Comparison of ENCODE assay signal across 24 cellular contexts in the genomic region with DNA sequence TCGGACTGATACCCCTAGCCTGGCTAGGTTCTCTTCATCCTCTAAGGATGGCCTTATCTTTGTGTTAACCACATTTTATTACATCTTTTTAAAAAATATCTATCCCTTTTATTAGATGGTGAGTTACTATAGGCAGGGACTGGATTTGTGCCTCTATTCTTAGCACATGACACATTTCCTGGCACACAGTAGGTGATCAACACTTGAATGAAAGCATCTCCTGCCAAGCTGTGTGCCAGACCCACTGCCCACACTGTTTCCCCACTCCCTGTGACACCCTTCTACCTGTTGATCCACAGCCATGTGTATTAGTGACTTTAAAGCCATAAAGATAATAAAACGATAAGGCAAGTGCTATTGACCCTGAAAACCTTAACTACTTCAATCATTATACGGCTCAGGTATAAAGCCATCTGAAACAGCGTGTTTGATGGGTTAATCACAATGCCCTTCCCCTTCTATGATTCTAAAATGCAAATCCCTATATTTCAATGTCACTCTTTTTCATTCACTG.
DNase-seq lines count a peak whose midpoint lies in the region; ATAC-seq and TF ChIP-seq lines count a peak whose summit lies in the region.
"Had no signal": no experiment of that assay in that cellular context is flagged by ENCODE, and none has a peak within 500 bp of the region (broad histone marks: within the 10 kb centered on the region; RNA-seq: fewer than 3 reads in every experiment).

No MANE protein-coding gene starts in this region.

- H3K36me3 ChIP-seq in HEK293 (ENCODE audit: control insufficient read depth in 2 of 2, insufficient read depth in 1 of 2, low read length in 2 of 2) (no peaks in the 10 kb centered on the region), psoas muscle (ENCODE audit: insufficient read depth in 1 of 2, low read depth in 1 of 2) (peaks cover 0 to 20% of the 10 kb centered on the region in 2 donors)
- H3K36me3 ChIP-seq: BE2C, BLaER1 had no signal

- intact Hi-C loops in left colon (cut with DNase I, micrococcal nuclease) (no loop called here), psoas muscle (cut with DNase I) (no loop called here)

- CTCF ChIA-PET in HEK293 (lab: Yijun Ruan, JAX), result no interaction called here

- H3K27me3 ChIP-seq in psoas muscle (ENCODE audit: insufficient read depth in 3 of 3, low read length in 2 of 3), result no peaks in the 10 kb centered on the region
- H3K27me3 ChIP-seq: BLaER1 had no signal

- ATAC-seq in left colon (peak; percentile 73), psoas muscle (peak in 2 of 4 donors; percentile 82 to 83)
- ATAC-seq: A549, GM12878 had no signal

- DNase-seq in left colon, result no peak
- DNase-seq in psoas muscle, result no peak
- no peak for DNase-seq in globus pallidus (ENCODE audit: low spot score)
- DNase-seq in coronary artery (ENCODE audit: low spot score), result no peak
- no peak for DNase-seq in NCI-H446 (lab: John Stamatoyannopoulos, UW)
- DNase-seq: ACHN; BE2C; C1 segment of cervical spinal cord; CD4-positive, alpha-beta memory T cell; CD4-positive, CD25-positive, alpha-beta regulatory T cell; CD8-positive, alpha-beta memory T cell; COR-L47; DMS 273 treated with DMSO at 0.1 percent for 48 hours; DMS153; DMS53; DMS79; DND-41; EL; GDM1 had no signal

- H3K9me3 ChIP-seq in HEK293 (ENCODE audit: control insufficient read depth, insufficient read depth, low read depth, low read length), result no peaks in the 10 kb centered on the region
- H3K9me3 ChIP-seq in psoas muscle, result no peaks in the 10 kb centered on the region
- H3K9me3 ChIP-seq: A549, BE2C, BLaER1 had no signal

- H3K27ac ChIP-seq in HEK293 (ENCODE audit: extremely low read depth, low read depth, low read length) (no peak overlapping the region), psoas muscle (peak overlapping the region; percentile 37), coronary artery (no peak overlapping the region)
- H3K27ac ChIP-seq: 22Rv1, A549, BLaER1 had no signal

- H3K4me3 ChIP-seq in HEK293 (ENCODE audit: low read depth, low read length) (no peak overlapping the region), psoas muscle (no peak overlapping the region), coronary artery (no peak overlapping the region)
- H3K4me3 ChIP-seq: A549, BLaER1, GM12878 had no signal

- POLR2A ChIA-PET in HEK293 (lab: Yijun Ruan, JAX), result no interaction called here

- 84 to 95% (median 90%) methylated on average over 4 of the region's 4 CpGs for WGBS in psoas muscle, 3 donors

- no peaks in the 10 kb centered on the region; the same call in 1 of the 2 replicates for H3K4me1 ChIP-seq in HEK293 (ENCODE audit: control insufficient read depth, insufficient read depth, low read length)
- peaks cover 4% of the 10 kb centered on the region for H3K4me1 ChIP-seq in psoas muscle
- H3K4me1 ChIP-seq: A549, BE2C, BLaER1 had no signal

- TF ChIP-seq CTCF in HEK293 (tag by site-specific recombination; IDR thresholded peaks at IDR 0.05) (no peak), psoas muscle (IDR thresholded peaks at IDR 0.05) (no peak), coronary artery (IDR thresholded peaks at IDR 0.05) (no peak)

TF ChIP-seq in HEK293, 187 proteins besides CTCF, POLR2A, EP300 and RAD21:
- TF ChIP-seq ZNF677 (tag by site-specific recombination; IDR thresholded peaks at IDR 0.05), result no peak
- no peak for TF ChIP-seq BCL11B (tag by site-specific recombination; IDR thresholded peaks at IDR 0.05; ENCODE audit: low read depth)
- no peak for TF ChIP-seq ZNF223 (tag by site-specific recombination; IDR thresholded peaks at IDR 0.05)
- TF ChIP-seq SCRT2 (tag by site-specific recombination; IDR thresholded peaks at IDR 0.05), result peak; percentile 68
- TF ChIP-seq RBAK (tag by site-specific recombination; IDR thresholded peaks at IDR 0.05), result no peak
TF ChIP-seq in HEK293: peak in this region for 1.
